19 cellular contexts compared by ENCODE assay signal in genomic region chr16:89266521-89267134, GRCh38.
"Had no signal": no experiment of that assay in that cellular context is flagged by ENCODE, and none has a peak within 500 bp of the region (broad histone marks: within the 10 kb centered on the region; RNA-seq: fewer than 3 reads in every experiment).

No MANE protein-coding gene starts in this region.

- H3K27me3 Mint-ChIP-seq: activated CD8-positive, alpha-beta T cell treated with anti-CD3 and anti-CD28 coated beads for 36 hours; activated naive CD8-positive, alpha-beta T cell; brain; stimulated activated memory B cell treated with anti-CD40 and anti-IgM and Interleukin-4, amounts not matched to agents 10 μg/mL and 1 μg/mL and 100 μg/mL, for 72 hours had no signal

- H3K4me1 Mint-ChIP-seq: brain, neural crest cell, WTC11 had no signal

- H3K27me3 ChIP-seq: esophagus squamous epithelium, ovary had no signal

- H3K4me1 ChIP-seq: esophagus squamous epithelium had no signal

- H3K36me3 ChIP-seq: ovary had no signal

- H3K9me3 Mint-ChIP-seq: activated CD8-positive, alpha-beta T cell treated with anti-CD3 and anti-CD28 coated beads for 36 hours; neural crest cell had no signal

- H3K9me3 ChIP-seq: esophagus squamous epithelium had no signal

- H3K27ac Mint-ChIP-seq: activated CD8-positive, alpha-beta T cell treated with anti-CD3 and anti-CD28 coated beads for 36 hours; activated naive CD8-positive, alpha-beta T cell; stimulated activated memory B cell treated with anti-CD40 and anti-IgM and Interleukin-4, amounts not matched to agents 10 μg/mL and 1 μg/mL and 100 μg/mL, for 72 hours; WTC11 had no signal

- H3K4me3 Mint-ChIP-seq: activated naive CD8-positive, alpha-beta T cell; brain; neural crest cell; stimulated activated memory B cell treated with anti-CD40 and anti-IgM and Interleukin-4, amounts not matched to agents 10 μg/mL and 1 μg/mL and 100 μg/mL, for 72 hours; WTC11 had no signal

- DNase-seq: activated CD4-positive, alpha-beta T cell treated with anti-CD3 and anti-CD28 coated beads for 4 hours; activated CD8-positive, alpha-beta T cell treated with anti-CD3 and anti-CD28 coated beads for 36 hours; activated gamma-delta T cell treated with Interleukin-2 at 50 U/mL for 16 hours; activated T-cell treated with anti-CD3 and anti-CD28 coated beads, Interleukin-2, amount 50 U/mL, for 48 hours; cortex of kidney; effector CD4-positive, alpha-beta T cell; esophagus squamous epithelium; hippocampal formation; mesendoderm; stimulated activated CD4-positive, alpha-beta T cell treated with anti-CD3 and anti-CD28 coated beads, Interleukin-12 subunit alpha, Interleukin-12 subunit beta, amount 100 ng/mL, for 4 hours; stimulated activated CD4-positive, alpha-beta T cell treated with anti-CD3 and anti-CD28 coated beads, Interleukin-2, amount 100 ng/mL, for 24 hours; SW 1271; trophoblast cell had no signal

- H3K4me3 ChIP-seq: esophagus squamous epithelium, ovary had no signal

- H3K27ac ChIP-seq: esophagus squamous epithelium, ovary had no signal

- ATAC-seq: activated CD8-positive, alpha-beta T cell treated with anti-CD3 and anti-CD28 coated beads for 36 hours; stimulated activated memory B cell treated with anti-CD40 and anti-IgM and Interleukin-4, amounts not matched to agents 10 μg/mL and 1 μg/mL and 100 μg/mL, for 72 hours; WTC11 had no signal

- H3K36me3 Mint-ChIP-seq: activated naive CD8-positive, alpha-beta T cell had no signal
